ENCODE assay signal across 19 cellular contexts in the genomic region with DNA sequence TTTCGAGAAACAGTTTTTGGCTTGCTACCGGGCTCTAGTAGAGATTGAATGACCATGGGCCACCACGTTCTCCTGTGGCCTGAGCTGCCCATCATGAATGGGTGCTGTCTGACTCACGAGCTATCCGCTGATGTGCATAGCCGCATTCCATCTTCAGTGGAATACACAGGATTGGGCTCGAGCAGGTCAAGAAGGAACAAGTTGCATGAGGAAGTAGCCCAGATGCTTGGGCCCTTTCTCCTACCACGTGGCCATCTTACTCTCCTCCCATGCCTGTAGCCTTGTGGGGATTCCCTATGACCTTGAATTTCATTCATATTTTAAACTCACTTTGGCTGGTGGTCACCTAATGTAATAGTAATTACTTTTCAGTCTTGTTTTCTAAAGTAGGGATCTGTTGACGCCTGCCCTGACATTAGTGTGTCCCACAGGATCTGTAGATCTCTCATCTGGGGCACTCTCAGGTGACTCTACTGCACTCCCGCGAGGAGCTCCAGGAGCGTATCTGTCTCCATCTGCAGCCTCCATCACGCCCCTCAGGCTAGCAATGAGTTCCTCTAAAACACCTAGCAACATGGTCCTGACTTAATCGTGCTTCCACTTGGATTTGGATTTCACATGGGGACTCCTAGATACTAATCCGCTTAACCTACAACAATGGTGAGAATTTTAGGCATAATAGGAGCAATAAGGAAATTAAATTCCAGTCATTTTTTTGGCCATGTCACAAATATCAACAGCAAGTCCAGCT.
"Had no signal": no experiment of that assay in that cellular context is flagged by ENCODE, and none has a peak within 500 bp of the region (broad histone marks: within the 10 kb centered on the region; RNA-seq: fewer than 3 reads in every experiment).

No MANE protein-coding gene starts in this region.

- H3K9me3 Mint-ChIP-seq: activated naive CD8-positive, alpha-beta T cell treated with anti-CD3 and anti-CD28 coated beads, Interleukin-2, amount 50 U/mL, for 24 hours; activated T-cell treated with anti-CD3 and anti-CD28 coated beads, Interleukin-2, amount 50 U/mL, for 72 hours; dendritic cell treated with granulocyte-macrophage colony-stimulating factor and Interleukin-4, amounts not matched to agents 40 ng/mL and 50 ng/mL, for 4 days; T-cell; T-helper 2 cell treated with Interferon-gamma antibody and Interleukin-4, amounts not matched to agents 5 μg/mL and 100 μg/mL, for 36 hours; type B pancreatic cell had no signal

- H3K4me3 ChIP-seq: cardiac muscle cell, gastrocnemius medialis, sigmoid colon, smooth muscle cell, thoracic aorta had no signal

- H3K4me3 Mint-ChIP-seq: activated naive CD8-positive, alpha-beta T cell treated with anti-CD3 and anti-CD28 coated beads, Interleukin-2, amount 50 U/mL, for 24 hours; activated T-cell treated with anti-CD3 and anti-CD28 coated beads, Interleukin-2, amount 50 U/mL, for 72 hours; dendritic cell treated with granulocyte-macrophage colony-stimulating factor and Interleukin-4, amounts not matched to agents 40 ng/mL and 50 ng/mL, for 4 days; T-cell; T-helper 2 cell treated with Interferon-gamma antibody and Interleukin-4, amounts not matched to agents 5 μg/mL and 100 μg/mL, for 36 hours; type B pancreatic cell had no signal

- ATAC-seq: activated naive CD8-positive, alpha-beta T cell treated with anti-CD3 and anti-CD28 coated beads, Interleukin-2, amount 50 U/mL, for 24 hours; activated T-cell treated with anti-CD3 and anti-CD28 coated beads, Interleukin-2, amount 50 U/mL, for 72 hours; gastrocnemius medialis; left ventricle myocardium superior; T-cell had no signal

- H3K36me3 Mint-ChIP-seq: T-cell, type B pancreatic cell had no signal

- H3K27ac Mint-ChIP-seq: activated naive CD8-positive, alpha-beta T cell treated with anti-CD3 and anti-CD28 coated beads, Interleukin-2, amount 50 U/mL, for 24 hours; activated T-cell treated with anti-CD3 and anti-CD28 coated beads, Interleukin-2, amount 50 U/mL, for 72 hours; dendritic cell treated with granulocyte-macrophage colony-stimulating factor and Interleukin-4, amounts not matched to agents 40 ng/mL and 50 ng/mL, for 4 days; T-cell; T-helper 2 cell treated with Interferon-gamma antibody and Interleukin-4, amounts not matched to agents 5 μg/mL and 100 μg/mL, for 36 hours; type B pancreatic cell had no signal

- H3K4me1 ChIP-seq: gastrocnemius medialis, sigmoid colon had no signal

- H3K27me3 ChIP-seq: cardiac muscle cell, gastrocnemius medialis, sigmoid colon had no signal

- H3K9me3 ChIP-seq: gastrocnemius medialis, sigmoid colon, thoracic aorta had no signal

- DNase-seq: activated effector memory CD4-positive, alpha-beta T cell treated with Interleukin-2 at 50 U/mL for 16 hours; activated naive CD4-positive, alpha-beta T cell treated with anti-CD3 and anti-CD28 coated beads, Interleukin-2, amount 50 U/mL, for 16 hours; activated naive CD8-positive, alpha-beta T cell treated with anti-CD3 and anti-CD28 coated beads, Interleukin-2, amount 50 U/mL, for 24 hours; activated T-cell treated with anti-CD3 and anti-CD28 coated beads, Interleukin-2, amount 50 U/mL, for 72 hours; effector CD4-positive, alpha-beta T cell; gastrocnemius medialis; hippocampal formation; left ventricle myocardium superior; nucleus accumbens; sigmoid colon; stimulated activated CD4-positive, alpha-beta T cell treated with anti-CD3 and anti-CD28 coated beads, Interleukin-2, amount 100 ng/mL, for 48 hours; stimulated activated naive CD4-positive, alpha-beta T cell; T-cell had no signal

- H3K27me3 Mint-ChIP-seq: activated naive CD8-positive, alpha-beta T cell treated with anti-CD3 and anti-CD28 coated beads, Interleukin-2, amount 50 U/mL, for 24 hours; dendritic cell treated with granulocyte-macrophage colony-stimulating factor and Interleukin-4, amounts not matched to agents 40 ng/mL and 50 ng/mL, for 4 days; T-cell; type B pancreatic cell had no signal

- H3K36me3 ChIP-seq: cardiac muscle cell, gastrocnemius medialis, sigmoid colon, thoracic aorta had no signal

- H3K27ac ChIP-seq: cardiac muscle cell, gastrocnemius medialis, sigmoid colon, thoracic aorta had no signal
